12 cellular contexts compared by ENCODE assay signal in genomic region chr2:30665761-30666306, GRCh38.
A peak's percentile ranks its signal among the peaks of the same experiment; 100 is the strongest.
DNase-seq lines count a peak whose midpoint lies in the region; ATAC-seq and TF ChIP-seq lines count a peak whose summit lies in the region.
"Had no signal": no experiment of that assay in that cellular context is flagged by ENCODE, and none has a peak within 500 bp of the region (broad histone marks: within the 10 kb centered on the region; RNA-seq: fewer than 3 reads in every experiment).

No MANE protein-coding gene starts in this region.

- peaks cover 0 to 17% (median 13%) of the 10 kb centered on the region in 7 donors for H3K9me3 Mint-ChIP-seq in CD4-positive, CD25-positive, alpha-beta regulatory T cell

- H3K27ac ChIP-seq in CD4-positive, CD25-positive, alpha-beta regulatory T cell (ENCODE audit: insufficient read depth, low read length, poor library complexity, severe bottlenecking), result no peak overlapping the region
- no peak overlapping the region for H3K27ac ChIP-seq in WERI-Rb-1
- peak overlapping the region in 1 of 5 donors; percentile 31 for H3K27ac ChIP-seq in adrenal gland

- no peak for TF ChIP-seq POLR2A in adrenal gland (IDR thresholded peaks at IDR 0.05)

- H3K9ac ChIP-seq in adipocyte (ENCODE audit: low read length) (peak overlapping the region; percentile 80), skeletal muscle satellite cell (ENCODE audit: low read depth, low read length) (peak overlapping the region; percentile 58)

- H3K4me1 Mint-ChIP-seq in CD4-positive, CD25-positive, alpha-beta regulatory T cell, result peaks cover 0 to 6% (median 0%) of the 10 kb centered on the region in 4 donors
- H3K4me1 Mint-ChIP-seq: neural crest cell had no signal

- H3K36me3 Mint-ChIP-seq in CD4-positive, CD25-positive, alpha-beta regulatory T cell, result no peaks in the 10 kb centered on the region

- 75 to 92% (median 84%) methylated on average over 3 of the region's 3 CpGs for WGBS in adrenal gland, 4 donors

- no peak overlapping the region for H3K4me3 ChIP-seq in CD4-positive, CD25-positive, alpha-beta regulatory T cell (ENCODE audit: low read depth, low read length)
- H3K4me3 ChIP-seq in adipocyte (ENCODE audit: low read length) (peak overlapping the region; percentile 15), skeletal muscle satellite cell (ENCODE audit: low read length) (no peak overlapping the region), WERI-Rb-1 (ENCODE audit: low read depth, low read length) (no peak overlapping the region), adrenal gland (no peak overlapping the region)

- peaks cover 2% of the 10 kb centered on the region for H3K27me3 ChIP-seq in CD4-positive, CD25-positive, alpha-beta regulatory T cell (ENCODE audit: control insufficient read depth, insufficient read depth, low read length)
- H3K27me3 ChIP-seq in adipocyte (replicated peaks; ENCODE audit: control insufficient read depth, insufficient read depth, low read length), result no peaks in the 10 kb centered on the region
- no peaks in the 10 kb centered on the region for H3K27me3 ChIP-seq in skeletal muscle satellite cell (ENCODE audit: control insufficient read depth, insufficient read depth, low read length)
- H3K27me3 ChIP-seq in WERI-Rb-1 (ENCODE audit: insufficient read depth, low read depth, severe bottlenecking), result no peaks in the 10 kb centered on the region
- no peaks in the 10 kb centered on the region for H3K27me3 ChIP-seq in adrenal gland

- H3K9me3 ChIP-seq in CD4-positive, CD25-positive, alpha-beta regulatory T cell (ENCODE audit: control insufficient read depth in 2 of 2, low read length in 2 of 2), result peaks cover 0 to 10% of the 10 kb centered on the region in 2 experiments
- H3K9me3 ChIP-seq in adipocyte (ENCODE audit: control insufficient read depth, low read length), result peaks cover 9% of the 10 kb centered on the region
- H3K9me3 ChIP-seq in skeletal muscle satellite cell (replicated peaks; ENCODE audit: low read length), result no peaks in the 10 kb centered on the region
- H3K9me3 ChIP-seq in WERI-Rb-1 (ENCODE audit: severe bottlenecking), result peaks cover 11% of the 10 kb centered on the region
- no peaks in the 10 kb centered on the region for H3K9me3 ChIP-seq in adrenal gland (replicated peaks in 1 of 3)

- no peak for DNase-seq in CD4-positive, CD25-positive, alpha-beta regulatory T cell
- DNase-seq in adipocyte (ENCODE audit: low read depth) (no peak), left ventricle myocardium superior (no peak), NCI-H1694 treated with DMSO at 0.1 percent for 48 hours (lab: John Stamatoyannopoulos, UW) (no peak), WERI-Rb-1 (no peak), adrenal gland (no peak), DMS79 (lab: John Stamatoyannopoulos, UW) (no peak)
- DNase-seq: GF-D8, NCI-H2107 had no signal

- peak overlapping the region in 2 of 3 donors; percentile 25 to 68 for H3K27ac Mint-ChIP-seq in CD4-positive, CD25-positive, alpha-beta regulatory T cell
- H3K27ac Mint-ChIP-seq: activated naive CD4-positive, alpha-beta T cell treated with anti-CD3 and anti-CD28 coated beads, Interleukin-2, amount 50 U/mL, for 72 hours had no signal

- intact Hi-C loops in left ventricle myocardium superior (cut with micrococcal nuclease), result no loop called here
- intact Hi-C loops in adrenal gland (cut with DNase I), result no loop called here

- ATAC-seq in CD4-positive, CD25-positive, alpha-beta regulatory T cell (ENCODE audit: low read depth in 2 of 2), result no peak
- peak; percentile 33 for ATAC-seq in left ventricle myocardium superior

- no peak overlapping the region for H3K4me2 ChIP-seq in skeletal muscle satellite cell (ENCODE audit: low read length)

- H3K4me3 Mint-ChIP-seq in CD4-positive, CD25-positive, alpha-beta regulatory T cell, result no peak overlapping the region
- H3K4me3 Mint-ChIP-seq: neural crest cell had no signal

- no peaks in the 10 kb centered on the region for H3K4me1 ChIP-seq in CD4-positive, CD25-positive, alpha-beta regulatory T cell (ENCODE audit: control insufficient read depth, insufficient read depth, low read length, poor library complexity, severe bottlenecking)
- H3K4me1 ChIP-seq in adipocyte (ENCODE audit: control insufficient read depth, insufficient read depth, low read length) (peaks cover 33% of the 10 kb centered on the region), skeletal muscle satellite cell (ENCODE audit: control insufficient read depth, insufficient read depth, low read length) (peaks cover 31% of the 10 kb centered on the region), adrenal gland (replicated peaks in 1 of 2) (no peaks in the 10 kb centered on the region)

- peaks cover 7% of the 10 kb centered on the region for H3K27me3 Mint-ChIP-seq in CD4-positive, CD25-positive, alpha-beta regulatory T cell

- H3K36me3 ChIP-seq in CD4-positive, CD25-positive, alpha-beta regulatory T cell (ENCODE audit: control insufficient read depth, insufficient read depth, low read length), result no peaks in the 10 kb centered on the region
- H3K36me3 ChIP-seq in adipocyte (ENCODE audit: control insufficient read depth, insufficient read depth, low read length, severe bottlenecking), result no peaks in the 10 kb centered on the region
- H3K36me3 ChIP-seq in skeletal muscle satellite cell (ENCODE audit: insufficient read depth, low read length), result no peaks in the 10 kb centered on the region
- H3K36me3 ChIP-seq in WERI-Rb-1, result no peaks in the 10 kb centered on the region
- no peaks in the 10 kb centered on the region for H3K36me3 ChIP-seq in adrenal gland (replicated peaks in 1 of 2)

- TF ChIP-seq CTCF in WERI-Rb-1 (IDR thresholded peaks at IDR 0.05; ENCODE audit: low read depth, low read length), result no peak
- no peak for TF ChIP-seq CTCF in adrenal gland (IDR thresholded peaks at IDR 0.05)
